In the genomic region with DNA sequence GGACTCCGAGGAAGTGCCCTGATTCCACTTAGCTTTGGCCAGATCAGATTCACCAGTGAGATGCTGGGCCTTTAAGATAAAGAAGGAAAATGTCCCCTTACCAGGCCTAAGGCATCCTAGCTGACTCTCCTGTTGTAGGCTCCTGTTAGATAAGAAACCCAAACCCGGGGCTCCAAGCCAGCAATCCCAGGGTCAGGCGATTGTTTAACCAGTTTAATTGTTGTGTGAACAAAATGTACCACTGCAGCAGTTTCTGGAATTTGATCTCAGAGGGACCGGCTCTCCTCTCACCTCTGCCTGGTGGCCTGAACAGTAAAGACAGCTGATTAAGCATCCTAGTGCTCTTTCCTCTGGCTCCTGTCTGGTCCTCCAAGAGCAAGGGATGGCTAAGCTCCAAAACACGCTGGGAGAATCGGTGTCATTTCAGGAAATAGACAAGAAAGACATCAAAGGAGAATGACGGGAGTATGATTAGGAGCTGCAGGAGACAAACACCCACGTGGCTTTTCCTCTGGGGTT, we compare ENCODE assay signal across 12 cellular contexts. TPM values are rescaled to one million over a fixed set of nuclear protein-coding genes. Genes with fewer than 3 reads are reported as not detected.
A peak's percentile ranks its signal among the peaks of the same experiment; 100 is the strongest.
DNase-seq lines count a peak whose midpoint lies in the region; ATAC-seq and TF ChIP-seq lines count a peak whose summit lies in the region.
"Had no signal": no experiment of that assay in that cellular context is flagged by ENCODE, and none has a peak within 500 bp of the region (broad histone marks: within the 10 kb centered on the region; RNA-seq: fewer than 3 reads in every experiment).

No MANE protein-coding gene starts in this region.

- H2AFZ ChIP-seq in PC-3 (ENCODE audit: low read length) (peak overlapping the region; percentile 13; the same call in 1 of the 2 replicates), hepatocyte (peak overlapping the region; percentile 12)

- peaks cover 7% of the 10 kb centered on the region for H3K4me1 Mint-ChIP-seq in MCF 10A (ENCODE audit: insufficient read depth, unreplicated experiment)

- H3K4me2 ChIP-seq in PC-3 (ENCODE audit: low read length) (no peak overlapping the region), hepatocyte (no peak overlapping the region)

- H3K27ac Mint-ChIP-seq in MCF 10A (ENCODE audit: low read depth, unreplicated experiment) = no peak overlapping the region

- no peak overlapping the region for H3K4me3 Mint-ChIP-seq in MCF 10A (ENCODE audit: unreplicated experiment)

- no peaks in the 10 kb centered on the region for H3K9me2 ChIP-seq in PC-3 (replicated peaks; ENCODE audit: low read length)
- no peaks in the 10 kb centered on the region for H3K9me2 ChIP-seq in hepatocyte (replicated peaks; ENCODE audit: insufficient read depth)

- no peak for TF ChIP-seq POLR2A in breast epithelium (IDR thresholded peaks at IDR 0.05)
- no peak for TF ChIP-seq POLR2A in transverse colon (IDR thresholded peaks at IDR 0.05)

- H3K36me3 ChIP-seq in breast epithelium (no peaks in the 10 kb centered on the region), PC-3 (ENCODE audit: low read depth, low read length) (no peaks in the 10 kb centered on the region), hepatocyte (replicated peaks; ENCODE audit: insufficient read depth, low read depth) (no peaks in the 10 kb centered on the region), transverse colon (no peaks in the 10 kb centered on the region), psoas muscle (ENCODE audit: insufficient read depth in 1 of 2, low read depth in 1 of 2) (no peaks in the 10 kb centered on the region)

- H3K9me3 ChIP-seq in breast epithelium = no peaks in the 10 kb centered on the region
- no peaks in the 10 kb centered on the region for H3K9me3 ChIP-seq in PC-3 (ENCODE audit: low read length)
- H3K9me3 ChIP-seq in hepatocyte (ENCODE audit: low read depth) = no peaks in the 10 kb centered on the region
- H3K9me3 ChIP-seq in transverse colon = no peaks in the 10 kb centered on the region
- H3K9me3 ChIP-seq in psoas muscle = no peaks in the 10 kb centered on the region

- no peak for TF ChIP-seq EP300 in transverse colon (IDR thresholded peaks at IDR 0.05; ENCODE audit: low read depth)

- no peak overlapping the region for H3K9ac ChIP-seq in PC-3 (ENCODE audit: low read length)

- ATAC-seq in PC-3 (no peak), psoas muscle (no peak), GM18520 (IDR thresholded peaks at IDR 0.05; ENCODE audit: unreplicated experiment) (no peak), omental fat pad (ENCODE audit: low FRiP score) (no peak)

- H3K27me3 ChIP-seq in breast epithelium (no peaks in the 10 kb centered on the region), PC-3 (ENCODE audit: low read length) (peaks cover 15% of the 10 kb centered on the region; the same call in 1 of the 2 replicates), hepatocyte (no peaks in the 10 kb centered on the region), transverse colon (no peaks in the 10 kb centered on the region), psoas muscle (ENCODE audit: insufficient read depth in 3 of 3, low read length in 2 of 3) (no peaks in the 10 kb centered on the region)

- CTCF ChIA-PET in MCF 10A (lab: Yijun Ruan, JAX) = interaction anchor here (0.8 to 16.6 kb wide), 7 partner anchors 10 to 121 kb away, joined by 3 to 241 read pairs (median 5); partner anchors contain the start of gene KLHDC8A
- CTCF ChIA-PET in PC-3 (lab: Charles Lee) = no interaction called here

- H3K79me2 ChIP-seq in PC-3 (ENCODE audit: low read length) (no peaks in the 10 kb centered on the region), hepatocyte (no peaks in the 10 kb centered on the region)

- no peaks in the 10 kb centered on the region for H3F3A ChIP-seq in PC-3 (ENCODE audit: low read length, unreplicated experiment)

- H3K9me3 Mint-ChIP-seq in MCF 10A (ENCODE audit: unreplicated experiment) = no peaks in the 10 kb centered on the region

- no peak for TF ChIP-seq CTCF in MCF 10A (IDR thresholded peaks at IDR 0.05; ENCODE audit: unreplicated experiment)
- no peak for TF ChIP-seq CTCF in breast epithelium (IDR thresholded peaks at IDR 0.05)
- no peak for TF ChIP-seq CTCF in PC-3 (conservative IDR thresholded peaks at IDR 0.05; ENCODE audit: low read depth, low read length)
- TF ChIP-seq CTCF in hepatocyte (IDR thresholded peaks at IDR 0.05; ENCODE audit: poor library complexity) = no peak
- TF ChIP-seq CTCF in transverse colon (IDR thresholded peaks at IDR 0.05) = no peak
- TF ChIP-seq CTCF in psoas muscle (IDR thresholded peaks at IDR 0.05) = no peak
- no peak for TF ChIP-seq CTCF in omental fat pad (IDR thresholded peaks at IDR 0.05)

- H3K36me3 Mint-ChIP-seq in MCF 10A (ENCODE audit: insufficient read depth, unreplicated experiment) = no peaks in the 10 kb centered on the region

- H3K4me3 ChIP-seq in breast epithelium (no peak overlapping the region), PC-3 (ENCODE audit: low read length) (no peak overlapping the region), hepatocyte (no peak overlapping the region), transverse colon (no peak overlapping the region), psoas muscle (no peak overlapping the region)

- H3K4me1 ChIP-seq in breast epithelium (no peaks in the 10 kb centered on the region), PC-3 (ENCODE audit: insufficient read depth, low read length) (no peaks in the 10 kb centered on the region), hepatocyte (ENCODE audit: insufficient read depth) (no peaks in the 10 kb centered on the region), transverse colon (peaks cover 0 to 10% (median 3%) of the 10 kb centered on the region in 4 donors), psoas muscle (no peaks in the 10 kb centered on the region)

- peaks cover 19% of the 10 kb centered on the region for H3K27me3 Mint-ChIP-seq in MCF 10A (ENCODE audit: insufficient read depth, unreplicated experiment)

- 20% methylated on average over 8 of the region's 8 CpGs for WGBS in hepatocyte (ENCODE audit: low lambda C conversion rate, missing lambda C conversion rate)
- 26 to 41% methylated on average over 4 to 8 of the region's 8 CpGs for WGBS in transverse colon (ENCODE audit: low coverage in 1 of 2), 2 donors
- WGBS in psoas muscle, 3 donors = 43 to 48% (median 44%) methylated on average over 8 of the region's 8 CpGs

- peak; percentile 48 for DNase-seq in MCF 10A (ENCODE audit: unreplicated experiment)
- no peak for DNase-seq in breast epithelium (ENCODE audit: low spot score in 2 of 2)
- peak; percentile 16 for DNase-seq in PC-3
- DNase-seq in hepatocyte (ENCODE audit: low spot score) = no peak
- DNase-seq in transverse colon = peak; percentile 57
- DNase-seq in psoas muscle = no peak
- no peak for DNase-seq in omental fat pad (ENCODE audit: low spot score)
- DNase-seq: amygdala, hypothalamus, RPMI8226, trophoblast cell had no signal

- BruUV-seq in MCF 10A (replicated peaks; lab: Mats Ljungman, UMichigan) = no TSS peak
- BruUV-seq in PC-3 (replicated peaks; lab: Mats Ljungman, UMichigan) = no TSS peak

- POLR2A ChIA-PET in MCF 10A (lab: Yijun Ruan, JAX) (interaction anchor here (0.6 to 1.7 kb wide), 2 partner anchors 11 to 17 kb away, joined by 4 to 6 read pairs; no protein-coding TSS in a partner anchor), PC-3 (lab: Charles Lee; ENCODE audit: unreplicated experiment) (no interaction called here)

- H3K27ac ChIP-seq in breast epithelium (no peak overlapping the region), PC-3 (ENCODE audit: low read length) (no peak overlapping the region), hepatocyte (no peak overlapping the region), transverse colon (peak overlapping the region in 1 of 4 donors; percentile 53), psoas muscle (no peak overlapping the region)

- in situ Hi-C loops in transverse colon (cut with MboI; ENCODE audit: low pct_ligation_motif_present in 1 of 4, low pct_unique_long_range_greater_than_20kb in 1 of 4, low sequenced_read_pairs in 3 of 4) = no loop called here

- intact Hi-C loops in MCF 10A (cut with micrococcal nuclease) (no loop called here), breast epithelium (cut with DNase I; ENCODE audit: low total_unique reads) (no loop called here), PC-3 (cut with micrococcal nuclease) (no loop called here), transverse colon (cut with DNase I; ENCODE audit: low total_unique reads) (no loop called here), psoas muscle (cut with DNase I) (no loop called here)

- no peaks in the 10 kb centered on the region for H4K20me1 ChIP-seq in PC-3 (ENCODE audit: low read length)
- no peaks in the 10 kb centered on the region for H4K20me1 ChIP-seq in hepatocyte (ENCODE audit: insufficient read depth, poor library complexity, severe bottlenecking)

RNA-seq across cellular contexts. Expression of gene KLHDC8A, which starts 9.3 kb away (rescaled TPM):
- total RNA-seq in MCF 10A (2022) (not detected in 2 replicates), breast epithelium (not detected), PC-3 (2014; rRNA removed) (not detected in 2 replicates), hepatocyte (0.28 and 0.40 TPM in 2 replicates), transverse colon (under 1 TPM in 2 of 4 donors, not detected in 2; 0.32 to 0.41 TPM), psoas muscle (not detected), omental fat pad (not detected)
- polyA plus RNA-seq in hepatocyte (1.6 and 1.7 TPM in 2 replicates), psoas muscle (under 1 TPM; 0.01 to 0.24 (median 0.03) TPM)

RNA-seq across cellular contexts. Expression of gene NUAK2, which starts 44.5 kb away (rescaled TPM):
- 2.8 and 6.0 TPM in 2 replicates for total RNA-seq in MCF 10A (2022)
- total RNA-seq in breast epithelium = 1 to 10 TPM in 2 of 3 donors, under 1 TPM in 1; 0.98 to 2.2 (median 1.1) TPM
- total RNA-seq in PC-3 (2014; rRNA removed) = 3.8 and 4.8 TPM in 2 replicates
- 12.6 and 13.4 TPM in 2 replicates for total RNA-seq in hepatocyte
- 20.7 and 22.5 TPM in 2 replicates for polyA plus RNA-seq in hepatocyte
- total RNA-seq in transverse colon = 10 to 100 TPM; 12.5 to 46.8 (median 24.4) TPM
- total RNA-seq in psoas muscle = 1 to 10 TPM in 3 of 4 donors, under 1 TPM in 1; 0.55 to 1.3 (median 1.2) TPM
- under 1 TPM; 0.20 to 0.48 (median 0.22) TPM for polyA plus RNA-seq in psoas muscle
- 1 to 10 TPM; 1.1 to 5.4 (median 3.2) TPM for total RNA-seq in omental fat pad

RNA-seq across cellular contexts. Expression of gene LEMD1, which starts 55.9 kb away (rescaled TPM):
- 1.4 TPM in 2 replicates for total RNA-seq in MCF 10A (2022)
- total RNA-seq in breast epithelium = 1 to 10 TPM in 1 of 3 donors, not detected in 2; 6.1 TPM
- 4.0 TPM in 1 of 2 replicates, not detected in the other for total RNA-seq in PC-3 (2014; rRNA removed)
- total RNA-seq in hepatocyte = 2.4 TPM in 1 of 2 replicates, not detected in the other
- polyA plus RNA-seq in hepatocyte = 0.35 and 2.6 TPM in 2 replicates
- total RNA-seq in transverse colon = not detected
- not detected for total RNA-seq in psoas muscle
- not detected for polyA plus RNA-seq in psoas muscle
- total RNA-seq in omental fat pad = 1 to 10 TPM in 1 of 4 donors, not detected in 3; 1.7 TPM

Comparison
In these comparisons a context has a peak if more than half of its experiments do, and no peak if none do; other contexts are left out.
1. DNase-seq: peak in MCF 10A (single experiment), PC-3 (single experiment) and transverse colon (single experiment); none in breast epithelium (0 of 2), hepatocyte (single experiment), psoas muscle (0 of 2) and omental fat pad (single experiment).